In genomic region chr6:136035378-136036070, GRCh38 we compare ENCODE assay signal across 14 cellular contexts.
DNase-seq lines count a peak whose midpoint lies in the region; ATAC-seq and TF ChIP-seq lines count a peak whose summit lies in the region.
"Had no signal": no experiment of that assay in that cellular context is flagged by ENCODE, and none has a peak within 500 bp of the region (broad histone marks: within the 10 kb centered on the region; RNA-seq: fewer than 3 reads in every experiment).

No MANE protein-coding gene starts in this region.

- CTCF ChIA-PET in Calu3 (lab: Charles Lee) = no interaction called here

- peak; percentile 44 for DNase-seq in GM03348 (ENCODE audit: low spot score)
- DNase-seq in SKM-1 (lab: John Stamatoyannopoulos, UW; ENCODE audit: unreplicated experiment) = peak; percentile 34
- DNase-seq in fibroblast of pulmonary artery (ENCODE audit: low read depth) = peak; percentile 95
- DNase-seq in renal cortical epithelial cell (ENCODE audit: low read depth) = peak; percentile 57
- no peak for DNase-seq in Calu3
- DNase-seq: central memory CD4-positive, alpha-beta T cell; H9; Karpas-422; NCI-H2227 treated with DMSO at 0.1 percent for 48 hours had no signal

- no peak overlapping the region for H3K4me3 Mint-ChIP-seq in Calu3 (ENCODE audit: low read depth, unreplicated experiment)
- H3K4me3 Mint-ChIP-seq: H9, memory B cell had no signal

- no TSS peak for BruUV-seq in Calu3 (replicated peaks; lab: Mats Ljungman, UMichigan)

- no peak for ATAC-seq in HG02840 (IDR thresholded peaks at IDR 0.05; ENCODE audit: low FRiP score, unreplicated experiment)
- ATAC-seq in HG02885 (IDR thresholded peaks at IDR 0.05; ENCODE audit: poor library complexity, unreplicated experiment) = no peak
- no peak for ATAC-seq in GM21576 (IDR thresholded peaks at IDR 0.05; ENCODE audit: unreplicated experiment)

- no peak overlapping the region for H3K4me3 ChIP-seq in fibroblast of pulmonary artery (replicated peaks; ENCODE audit: low read depth, low read length)

- TF ChIP-seq CTCF in fibroblast of pulmonary artery (IDR thresholded peaks at IDR 0.05; ENCODE audit: low read length, missing control alignments) (no peak), Calu3 (IDR thresholded peaks at IDR 0.05; ENCODE audit: unreplicated experiment) (no peak)

- H3K27ac Mint-ChIP-seq in Calu3 (ENCODE audit: unreplicated experiment) = no peak overlapping the region
- H3K27ac Mint-ChIP-seq: H9, memory B cell, progenitor cell of endocrine pancreas had no signal

- peaks cover 9% of the 10 kb centered on the region for H3K4me1 Mint-ChIP-seq in Calu3 (ENCODE audit: low read depth, unreplicated experiment)

- intact Hi-C loops in Calu3 (cut with micrococcal nuclease; ENCODE audit: unreplicated experiment) = loop anchor here (2.0 kb wide), 1 partner anchor 31 kb away; no protein-coding TSS in a partner anchor

- H3K27me3 Mint-ChIP-seq in Calu3 (ENCODE audit: unreplicated experiment) = no peaks in the 10 kb centered on the region
- H3K27me3 Mint-ChIP-seq: memory B cell had no signal

- H3K36me3 Mint-ChIP-seq in Calu3 (ENCODE audit: insufficient read depth, unreplicated experiment) = no peaks in the 10 kb centered on the region

- no peaks in the 10 kb centered on the region for H3K9me3 Mint-ChIP-seq in Calu3 (ENCODE audit: low read depth, unreplicated experiment)
- H3K9me3 Mint-ChIP-seq: H9, memory B cell had no signal
